Comparison of ENCODE assay signal across 1 cellular context in the genomic region with DNA sequence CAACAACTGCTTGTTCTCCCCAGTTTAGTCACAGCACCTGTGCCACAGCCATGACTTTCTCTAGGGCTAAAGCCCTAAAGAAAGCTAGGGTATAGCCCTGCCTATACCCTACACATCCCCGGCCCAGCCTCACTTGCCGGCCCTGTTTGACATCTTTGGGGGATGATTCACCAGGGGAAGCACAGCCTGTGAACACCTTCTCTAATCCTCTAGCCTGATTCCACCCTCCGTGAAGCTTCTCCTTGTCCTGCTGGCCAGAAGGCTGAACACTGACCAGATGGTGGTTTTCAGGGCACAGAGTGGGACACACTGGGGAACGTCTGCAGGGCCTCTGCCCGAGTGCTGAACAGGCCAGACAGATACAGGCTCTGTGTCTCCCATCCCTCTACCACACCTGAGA.
TF ChIP-seq lines count a peak whose summit lies in the region.

No MANE protein-coding gene starts in this region.

TF ChIP-seq in GM23338, 12 proteins besides CTCF, POLR2A, EP300 and RAD21:
- TF ChIP-seq ZNF331 (CRISPR knock-in tag; IDR thresholded peaks at IDR 0.05; ENCODE audit: low read depth) (no peak), NANOG (IDR thresholded peaks at IDR 0.05; ENCODE audit: borderline replicate concordance) (no peak), STAT1 (IDR thresholded peaks at IDR 0.05; ENCODE audit: unreplicated experiment) (no peak), EZH2 (IDR thresholded peaks at IDR 0.05; ENCODE audit: low read depth, unreplicated experiment) (no peak), POLR2AphosphoS5 (IDR thresholded peaks at IDR 0.05; ENCODE audit: low read depth) (no peak), JUNB (IDR thresholded peaks at IDR 0.05; ENCODE audit: unreplicated experiment) (no peak), ZNF114 (CRISPR knock-in tag; IDR thresholded peaks at IDR 0.05) (no peak), EZH2phosphoT487 (IDR thresholded peaks at IDR 0.05; ENCODE audit: unreplicated experiment) (no peak), CREB1 (CRISPR knock-in tag; IDR thresholded peaks at IDR 0.05; ENCODE audit: low read depth) (no peak)
- TF ChIP-seq, protein P1, sequence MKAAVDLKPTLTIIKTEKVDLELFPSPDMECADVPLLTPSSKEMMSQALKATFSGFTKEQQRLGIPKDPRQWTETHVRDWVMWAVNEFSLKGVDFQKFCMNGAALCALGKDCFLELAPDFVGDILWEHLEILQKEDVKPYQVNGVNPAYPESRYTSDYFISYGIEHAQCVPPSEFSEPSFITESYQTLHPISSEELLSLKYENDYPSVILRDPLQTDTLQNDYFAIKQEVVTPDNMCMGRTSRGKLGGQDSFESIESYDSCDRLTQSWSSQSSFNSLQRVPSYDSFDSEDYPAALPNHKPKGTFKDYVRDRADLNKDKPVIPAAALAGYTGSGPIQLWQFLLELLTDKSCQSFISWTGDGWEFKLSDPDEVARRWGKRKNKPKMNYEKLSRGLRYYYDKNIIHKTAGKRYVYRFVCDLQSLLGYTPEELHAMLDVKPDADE (IDR thresholded peaks at IDR 0.05) = no peak
- TF ChIP-seq, protein P2, sequence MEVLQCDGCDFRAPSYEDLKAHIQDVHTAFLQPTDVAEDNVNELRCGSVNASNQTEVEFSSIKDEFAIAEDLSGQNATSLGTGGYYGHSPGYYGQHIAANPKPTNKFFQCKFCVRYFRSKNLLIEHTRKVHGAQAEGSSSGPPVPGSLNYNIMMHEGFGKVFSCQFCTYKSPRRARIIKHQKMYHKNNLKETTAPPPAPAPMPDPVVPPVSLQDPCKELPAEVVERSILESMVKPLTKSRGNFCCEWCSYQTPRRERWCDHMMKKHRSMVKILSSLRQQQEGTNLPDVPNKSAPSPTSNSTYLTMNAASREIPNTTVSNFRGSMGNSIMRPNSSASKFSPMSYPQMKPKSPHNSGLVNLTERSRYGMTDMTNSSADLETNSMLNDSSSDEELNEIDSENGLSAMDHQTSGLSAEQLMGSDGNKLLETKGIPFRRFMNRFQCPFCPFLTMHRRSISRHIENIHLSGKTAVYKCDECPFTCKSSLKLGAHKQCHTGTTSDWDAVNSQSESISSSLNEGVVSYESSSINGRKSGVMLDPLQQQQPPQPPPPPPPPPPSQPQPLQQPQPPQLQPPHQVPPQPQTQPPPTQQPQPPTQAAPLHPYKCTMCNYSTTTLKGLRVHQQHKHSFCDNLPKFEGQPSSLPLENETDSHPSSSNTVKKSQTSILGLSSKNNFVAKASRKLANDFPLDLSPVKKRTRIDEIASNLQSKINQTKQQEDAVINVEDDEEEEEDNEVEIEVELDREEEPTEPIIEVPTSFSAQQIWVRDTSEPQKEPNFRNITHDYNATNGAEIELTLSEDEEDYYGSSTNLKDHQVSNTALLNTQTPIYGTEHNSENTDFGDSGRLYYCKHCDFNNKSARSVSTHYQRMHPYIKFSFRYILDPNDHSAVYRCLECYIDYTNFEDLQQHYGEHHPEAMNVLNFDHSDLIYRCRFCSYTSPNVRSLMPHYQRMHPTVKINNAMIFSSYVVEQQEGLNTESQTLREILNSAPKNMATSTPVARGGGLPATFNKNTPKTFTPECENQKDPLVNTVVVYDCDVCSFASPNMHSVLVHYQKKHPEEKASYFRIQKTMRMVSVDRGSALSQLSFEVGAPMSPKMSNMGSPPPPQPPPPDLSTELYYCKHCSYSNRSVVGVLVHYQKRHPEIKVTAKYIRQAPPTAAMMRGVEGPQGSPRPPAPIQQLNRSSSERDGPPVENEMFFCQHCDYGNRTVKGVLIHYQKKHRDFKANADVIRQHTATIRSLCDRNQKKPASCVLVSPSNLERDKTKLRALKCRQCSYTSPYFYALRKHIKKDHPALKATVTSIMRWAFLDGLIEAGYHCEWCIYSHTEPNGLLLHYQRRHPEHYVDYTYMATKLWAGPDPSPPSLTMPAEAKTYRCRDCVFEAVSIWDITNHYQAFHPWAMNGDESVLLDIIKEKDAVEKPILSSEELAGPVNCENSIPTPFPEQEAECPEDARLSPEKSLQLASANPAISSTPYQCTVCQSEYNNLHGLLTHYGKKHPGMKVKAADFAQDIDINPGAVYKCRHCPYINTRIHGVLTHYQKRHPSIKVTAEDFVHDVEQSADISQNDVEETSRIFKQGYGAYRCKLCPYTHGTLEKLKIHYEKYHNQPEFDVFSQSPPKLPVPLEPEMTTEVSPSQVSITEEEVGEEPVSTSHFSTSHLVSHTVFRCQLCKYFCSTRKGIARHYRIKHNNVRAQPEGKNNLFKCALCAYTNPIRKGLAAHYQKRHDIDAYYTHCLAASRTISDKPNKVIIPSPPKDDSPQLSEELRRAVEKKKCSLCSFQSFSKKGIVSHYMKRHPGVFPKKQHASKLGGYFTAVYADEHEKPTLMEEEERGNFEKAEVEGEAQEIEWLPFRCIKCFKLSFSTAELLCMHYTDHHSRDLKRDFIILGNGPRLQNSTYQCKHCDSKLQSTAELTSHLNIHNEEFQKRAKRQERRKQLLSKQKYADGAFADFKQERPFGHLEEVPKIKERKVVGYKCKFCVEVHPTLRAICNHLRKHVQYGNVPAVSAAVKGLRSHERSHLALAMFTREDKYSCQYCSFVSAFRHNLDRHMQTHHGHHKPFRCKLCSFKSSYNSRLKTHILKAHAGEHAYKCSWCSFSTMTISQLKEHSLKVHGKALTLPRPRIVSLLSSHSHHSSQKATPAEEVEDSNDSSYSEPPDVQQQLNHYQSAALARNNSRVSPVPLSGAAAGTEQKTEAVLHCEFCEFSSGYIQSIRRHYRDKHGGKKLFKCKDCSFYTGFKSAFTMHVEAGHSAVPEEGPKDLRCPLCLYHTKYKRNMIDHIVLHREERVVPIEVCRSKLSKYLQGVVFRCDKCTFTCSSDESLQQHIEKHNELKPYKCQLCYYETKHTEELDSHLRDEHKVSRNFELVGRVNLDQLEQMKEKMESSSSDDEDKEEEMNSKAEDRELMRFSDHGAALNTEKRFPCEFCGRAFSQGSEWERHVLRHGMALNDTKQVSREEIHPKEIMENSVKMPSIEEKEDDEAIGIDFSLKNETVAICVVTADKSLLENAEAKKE (CRISPR knock-in tag; IDR thresholded peaks at IDR 0.05) = no peak
- TF ChIP-seq, protein P3, sequence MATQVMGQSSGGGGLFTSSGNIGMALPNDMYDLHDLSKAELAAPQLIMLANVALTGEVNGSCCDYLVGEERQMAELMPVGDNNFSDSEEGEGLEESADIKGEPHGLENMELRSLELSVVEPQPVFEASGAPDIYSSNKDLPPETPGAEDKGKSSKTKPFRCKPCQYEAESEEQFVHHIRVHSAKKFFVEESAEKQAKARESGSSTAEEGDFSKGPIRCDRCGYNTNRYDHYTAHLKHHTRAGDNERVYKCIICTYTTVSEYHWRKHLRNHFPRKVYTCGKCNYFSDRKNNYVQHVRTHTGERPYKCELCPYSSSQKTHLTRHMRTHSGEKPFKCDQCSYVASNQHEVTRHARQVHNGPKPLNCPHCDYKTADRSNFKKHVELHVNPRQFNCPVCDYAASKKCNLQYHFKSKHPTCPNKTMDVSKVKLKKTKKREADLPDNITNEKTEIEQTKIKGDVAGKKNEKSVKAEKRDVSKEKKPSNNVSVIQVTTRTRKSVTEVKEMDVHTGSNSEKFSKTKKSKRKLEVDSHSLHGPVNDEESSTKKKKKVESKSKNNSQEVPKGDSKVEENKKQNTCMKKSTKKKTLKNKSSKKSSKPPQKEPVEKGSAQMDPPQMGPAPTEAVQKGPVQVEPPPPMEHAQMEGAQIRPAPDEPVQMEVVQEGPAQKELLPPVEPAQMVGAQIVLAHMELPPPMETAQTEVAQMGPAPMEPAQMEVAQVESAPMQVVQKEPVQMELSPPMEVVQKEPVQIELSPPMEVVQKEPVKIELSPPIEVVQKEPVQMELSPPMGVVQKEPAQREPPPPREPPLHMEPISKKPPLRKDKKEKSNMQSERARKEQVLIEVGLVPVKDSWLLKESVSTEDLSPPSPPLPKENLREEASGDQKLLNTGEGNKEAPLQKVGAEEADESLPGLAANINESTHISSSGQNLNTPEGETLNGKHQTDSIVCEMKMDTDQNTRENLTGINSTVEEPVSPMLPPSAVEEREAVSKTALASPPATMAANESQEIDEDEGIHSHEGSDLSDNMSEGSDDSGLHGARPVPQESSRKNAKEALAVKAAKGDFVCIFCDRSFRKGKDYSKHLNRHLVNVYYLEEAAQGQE (IDR thresholded peaks at IDR 0.05; ENCODE audit: unreplicated experiment) = no peak
